In the genomic region with DNA sequence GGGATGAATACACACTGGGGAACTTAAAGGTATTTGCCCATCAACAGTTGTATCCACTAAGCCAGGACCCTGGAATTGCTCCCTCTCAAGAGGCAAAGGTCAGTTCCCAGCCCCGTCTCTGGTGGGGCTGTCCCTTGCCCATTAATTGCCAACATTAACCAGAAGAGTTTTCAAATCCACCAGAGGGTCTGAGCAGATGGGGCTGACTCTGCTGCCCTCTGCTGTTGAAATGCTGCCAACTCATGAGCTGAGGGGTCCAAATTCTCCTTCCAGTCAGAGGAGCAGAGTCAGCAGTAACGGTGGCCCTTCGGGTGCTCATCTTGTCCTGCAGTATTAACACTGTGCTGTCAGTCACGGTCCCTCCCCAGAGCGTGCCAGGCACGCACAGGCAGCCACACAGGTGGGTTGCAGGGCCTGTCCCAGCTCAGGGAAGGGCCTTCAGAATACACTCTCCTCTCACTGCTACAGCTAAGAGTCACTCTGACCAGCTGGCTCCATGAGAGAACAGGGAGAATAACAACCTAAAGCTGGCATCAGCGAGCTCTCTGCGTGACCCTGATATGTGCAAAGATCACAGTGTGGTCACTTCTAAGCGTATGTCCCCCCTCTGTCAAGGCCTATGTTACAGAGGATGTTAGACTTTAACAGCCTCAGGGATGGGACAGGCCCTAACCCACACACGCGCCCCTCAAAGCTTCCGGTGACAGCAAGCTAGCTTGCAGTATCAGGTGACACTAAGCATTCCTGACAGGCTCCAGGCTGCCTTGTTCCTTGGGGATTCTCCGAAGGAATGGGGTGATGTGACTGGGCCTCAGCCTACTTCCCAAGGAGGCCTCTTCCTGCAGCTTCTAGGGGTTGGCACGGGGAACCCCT, we compare ENCODE assay signal across 8 cellular contexts. TPM values are rescaled to one million over a fixed set of nuclear protein-coding genes. Genes with fewer than 3 reads are reported as not detected.
DNase-seq lines count a peak whose midpoint lies in the region; ATAC-seq, FAIRE-seq and TF ChIP-seq lines count a peak whose summit lies in the region.

No MANE protein-coding gene starts in this region.

- no peak for FAIRE-seq in kidney (lab: Jason Lieb, UNC)

- DNase-seq in AML-193 (lab: John Stamatoyannopoulos, UW), result peak; percentile 52 to 69
- peak; percentile 86 for DNase-seq in GM20000 (ENCODE audit: low spot score)
- DNase-seq in NCI-H2107 treated with DMSO at 0.1 percent for 48 hours (lab: John Stamatoyannopoulos, UW; ENCODE audit: unreplicated experiment), result peak; percentile 12
- DNase-seq in activated CD4-positive, CD25-positive, alpha-beta regulatory T cell (lab: John Stamatoyannopoulos, UW), result peak; percentile 38 to 52 (median 43)
- DNase-seq in central memory CD4-positive, alpha-beta T cell, result peak; percentile 63
- DNase-seq in kidney, result no peak
- peak; percentile 68 for DNase-seq in stimulated activated CD4-positive, alpha-beta T cell treated with anti-CD3 and anti-CD28 coated beads, Interleukin-4, amount 100 ng/mL, for 1 hour

- H3K27ac ChIP-seq in kidney (ENCODE audit: low read depth in 2 of 2, low read length in 2 of 2), result no peak overlapping the region

- ATAC-seq in HG02938 (IDR thresholded peaks at IDR 0.05; ENCODE audit: unreplicated experiment), result no peak

- intact Hi-C loops in kidney (cut with DNase I), result no loop called here

- H3K9me3 ChIP-seq in kidney (ENCODE audit: control insufficient read depth in 1 of 2, low read length in 2 of 2), result no peaks in the 10 kb centered on the region

- no peak overlapping the region for H3K4me3 ChIP-seq in kidney (ENCODE audit: low read length in 2 of 2)

- peaks cover 12 to 23% of the 10 kb centered on the region in 2 donors for H3K36me3 ChIP-seq in kidney (ENCODE audit: control insufficient read depth in 1 of 2, insufficient read depth in 2 of 2, low read length in 2 of 2)

- no peak overlapping the region for H3K9ac ChIP-seq in kidney (ENCODE audit: low read length in 2 of 2)

- H3K4me1 ChIP-seq in kidney (ENCODE audit: control insufficient read depth in 1 of 2, insufficient read depth in 1 of 2, low read depth in 1 of 2, low read length in 2 of 2), result peaks cover 3 to 4% of the 10 kb centered on the region in 2 donors

- TF ChIP-seq CTCF in GM20000 (IDR thresholded peaks at IDR 0.05; ENCODE audit: extremely low read depth, missing control alignments), result peak; percentile 95
- TF ChIP-seq CTCF in kidney (IDR thresholded peaks at IDR 0.05; ENCODE audit: borderline replicate concordance, extremely low read depth, insufficient read depth), result peak; percentile 90

RNA-seq across cellular contexts. Expression of gene SPTBN5, which starts 10.9 kb away (rescaled TPM):
- 1.2 TPM for total RNA-seq in kidney
- polyA plus RNA-seq in kidney (ENCODE audit: insufficient read depth, low read depth, low replicate concordance), result 2.6 TPM
